1 cellular context compared by ENCODE assay signal in the genomic region with DNA sequence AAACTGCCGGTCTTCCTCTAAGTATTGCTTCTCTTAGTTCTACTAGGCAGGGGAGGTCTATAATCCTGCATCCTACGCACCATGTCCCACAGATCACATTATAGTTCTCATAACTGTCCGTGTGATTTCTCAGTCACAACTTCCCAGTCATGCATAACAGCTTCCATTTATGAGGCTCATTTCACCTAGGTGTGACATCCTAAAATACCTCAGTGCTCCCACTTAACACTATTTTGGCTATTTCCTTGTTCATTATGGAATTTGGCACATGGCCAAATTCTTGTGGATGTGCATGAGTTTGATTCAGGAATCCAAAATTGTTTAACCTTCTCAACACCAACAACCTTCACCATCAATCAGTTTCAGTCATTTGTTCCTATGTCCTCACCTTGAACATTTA.
TF ChIP-seq lines count a peak whose summit lies in the region.

No MANE protein-coding gene starts in this region.

TF ChIP-seq in HepG2, 621 proteins besides CTCF, POLR2A, EP300 and RAD21 (continued from another document):
- TF ChIP-seq, protein P1, sequence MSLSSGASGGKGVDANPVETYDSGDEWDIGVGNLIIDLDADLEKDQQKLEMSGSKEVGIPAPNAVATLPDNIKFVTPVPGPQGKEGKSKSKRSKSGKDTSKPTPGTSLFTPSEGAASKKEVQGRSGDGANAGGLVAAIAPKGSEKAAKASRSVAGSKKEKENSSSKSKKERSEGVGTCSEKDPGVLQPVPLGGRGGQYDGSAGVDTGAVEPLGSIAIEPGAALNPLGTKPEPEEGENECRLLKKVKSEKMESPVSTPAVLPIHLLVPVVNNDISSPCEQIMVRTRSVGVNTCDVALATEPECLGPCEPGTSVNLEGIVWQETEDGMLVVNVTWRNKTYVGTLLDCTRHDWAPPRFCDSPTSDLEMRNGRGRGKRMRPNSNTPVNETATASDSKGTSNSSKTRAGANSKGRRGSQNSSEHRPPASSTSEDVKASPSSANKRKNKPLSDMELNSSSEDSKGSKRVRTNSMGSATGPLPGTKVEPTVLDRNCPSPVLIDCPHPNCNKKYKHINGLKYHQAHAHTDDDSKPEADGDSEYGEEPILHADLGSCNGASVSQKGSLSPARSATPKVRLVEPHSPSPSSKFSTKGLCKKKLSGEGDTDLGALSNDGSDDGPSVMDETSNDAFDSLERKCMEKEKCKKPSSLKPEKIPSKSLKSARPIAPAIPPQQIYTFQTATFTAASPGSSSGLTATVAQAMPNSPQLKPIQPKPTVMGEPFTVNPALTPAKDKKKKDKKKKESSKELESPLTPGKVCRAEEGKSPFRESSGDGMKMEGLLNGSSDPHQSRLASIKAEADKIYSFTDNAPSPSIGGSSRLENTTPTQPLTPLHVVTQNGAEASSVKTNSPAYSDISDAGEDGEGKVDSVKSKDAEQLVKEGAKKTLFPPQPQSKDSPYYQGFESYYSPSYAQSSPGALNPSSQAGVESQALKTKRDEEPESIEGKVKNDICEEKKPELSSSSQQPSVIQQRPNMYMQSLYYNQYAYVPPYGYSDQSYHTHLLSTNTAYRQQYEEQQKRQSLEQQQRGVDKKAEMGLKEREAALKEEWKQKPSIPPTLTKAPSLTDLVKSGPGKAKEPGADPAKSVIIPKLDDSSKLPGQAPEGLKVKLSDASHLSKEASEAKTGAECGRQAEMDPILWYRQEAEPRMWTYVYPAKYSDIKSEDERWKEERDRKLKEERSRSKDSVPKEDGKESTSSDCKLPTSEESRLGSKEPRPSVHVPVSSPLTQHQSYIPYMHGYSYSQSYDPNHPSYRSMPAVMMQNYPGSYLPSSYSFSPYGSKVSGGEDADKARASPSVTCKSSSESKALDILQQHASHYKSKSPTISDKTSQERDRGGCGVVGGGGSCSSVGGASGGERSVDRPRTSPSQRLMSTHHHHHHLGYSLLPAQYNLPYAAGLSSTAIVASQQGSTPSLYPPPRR (CRISPR knock-in tag; IDR thresholded peaks at IDR 0.05; ENCODE audit: borderline replicate concordance), result no peak
TF ChIP-seq in HepG2: peak in this region for 1.
